ENCODE assay signal across 1 cellular context in genomic region chr9:35666045-35666444, GRCh38.
A peak's percentile ranks its signal among the peaks of the same experiment; 100 is the strongest.
TF ChIP-seq lines count a peak whose summit lies in the region.

No MANE protein-coding gene starts in this region.

TF ChIP-seq in HEK293, 187 proteins besides CTCF, POLR2A, EP300 and RAD21 (continued from another document):
- TF ChIP-seq PRDM10 (tag by site-specific recombination; IDR thresholded peaks at IDR 0.05), result peak; percentile 25; the same call in 1 of the 2 replicates
